ENCODE assay signal across 8 cellular contexts in genomic region chr2:64750001-64750816, GRCh38.
A peak's percentile ranks its signal among the peaks of the same experiment; 100 is the strongest.
DNase-seq lines count a peak whose midpoint lies in the region; ATAC-seq and TF ChIP-seq lines count a peak whose summit lies in the region.

No MANE protein-coding gene starts in this region.

- H3K9me3 ChIP-seq in HUES48 (ENCODE audit: control insufficient read depth, insufficient read depth, low read length) = no peaks in the 10 kb centered on the region

- TF ChIP-seq CTCF in BJ (IDR thresholded peaks at IDR 0.05; ENCODE audit: insufficient read depth, low read depth, low read length) (no peak), activated B cell treated with CpG ODN at 0.5 μM for 24 hours (IDR thresholded peaks at IDR 0.05) (no peak), chondrocyte (IDR thresholded peaks at IDR 0.05) (peak; percentile 53), kidney epithelial cell (IDR thresholded peaks at IDR 0.05; ENCODE audit: insufficient read depth, low read length, poor library complexity, severe bottlenecking) (no peak)

- POLR2A ChIA-PET in BJ (lab: Charles Lee) (interaction anchor here (0.5 to 2.1 kb wide), 5 partner anchors 17 to 248 kb away, joined by 3 to 14 read pairs (median 6); partner anchors contain the start of gene SERTAD2), activated B cell treated with CpG ODN at 0.5 μM for 24 hours (lab: Charles Lee) (interaction anchor here (0.5 to 11.3 kb wide), 53 partner anchors 8 to 406 kb away, joined by 3 to 439 read pairs (median 6); partner anchors contain the start of genes AFTPH, CEP68 and SERTAD2)

- intact Hi-C loops in activated B cell treated with CpG ODN at 0.5 μM for 24 hours (cut with micrococcal nuclease) = loop anchor here (1.0 to 5.0 kb wide), 3 partner anchors 23 to 187 kb away; no protein-coding TSS in a partner anchor

- no peak for DNase-seq in BJ (ENCODE audit: low read depth)
- DNase-seq in activated B cell treated with CpG ODN at 0.5 μM for 24 hours = peak; percentile 40
- no peak for DNase-seq in chondrocyte (ENCODE audit: low spot score)
- no peak for DNase-seq in kidney epithelial cell (ENCODE audit: low read depth)
- peak; percentile 7 to 33 for DNase-seq in stimulated activated CD4-positive, alpha-beta T cell treated with anti-CD3 and anti-CD28 coated beads, Interleukin-12 subunit alpha, Interleukin-12 subunit beta, amount 100 ng/mL, for 24 hours (ENCODE audit: low read depth in 2 of 2)
- DNase-seq in NCI-H1092 (lab: John Stamatoyannopoulos, UW) = no peak

- peaks cover 11% of the 10 kb centered on the region for H3K4me1 ChIP-seq in HUES48 (ENCODE audit: control insufficient read depth, insufficient read depth, low read length)

- H3K4me3 Mint-ChIP-seq in activated B cell treated with CpG ODN at 0.5 μM for 24 hours = peak overlapping the region; percentile 98
- H3K4me3 Mint-ChIP-seq in chondrocyte (ENCODE audit: unreplicated experiment) = peak overlapping the region; percentile 97

- CTCF ChIA-PET in BJ (lab: Yijun Ruan, JAX) = interaction anchor here (0.5 to 4.1 kb wide), 11 partner anchors 16 to 374 kb away, joined by 3 to 21 read pairs (median 4); partner anchors contain the start of gene SERTAD2
- CTCF ChIA-PET in activated B cell treated with CpG ODN at 0.5 μM for 24 hours (lab: Charles Lee) = interaction anchor here (0.9 to 6.9 kb wide), 18 partner anchors 11 to 163 kb away, joined by 3 to 69 read pairs (median 5); partner anchors contain the start of gene SERTAD2

- H3K4me3 ChIP-seq in BJ (ENCODE audit: low read depth, low read length) = peak overlapping the region; percentile 72
- H3K4me3 ChIP-seq in HUES48 (ENCODE audit: low read depth, low read length) = peak overlapping the region; percentile 82
- H3K4me3 ChIP-seq in kidney epithelial cell (ENCODE audit: low read depth, low read length) = peak overlapping the region; percentile 88

- ATAC-seq in activated B cell treated with CpG ODN at 0.5 μM for 24 hours (ENCODE audit: low read depth) (no peak), HG03280 (IDR thresholded peaks at IDR 0.05; ENCODE audit: unreplicated experiment) (no peak)

- peaks cover 11% of the 10 kb centered on the region for H3K36me3 Mint-ChIP-seq in activated B cell treated with CpG ODN at 0.5 μM for 24 hours (ENCODE audit: low read depth)
- H3K36me3 Mint-ChIP-seq in chondrocyte (ENCODE audit: low read depth) = no peaks in the 10 kb centered on the region

- H3K4me1 Mint-ChIP-seq in activated B cell treated with CpG ODN at 0.5 μM for 24 hours (peaks cover 26% of the 10 kb centered on the region), chondrocyte (ENCODE audit: low read depth) (peaks cover 23% of the 10 kb centered on the region)

- H3K27me3 Mint-ChIP-seq in activated B cell treated with CpG ODN at 0.5 μM for 24 hours (no peaks in the 10 kb centered on the region), chondrocyte (ENCODE audit: low read depth) (no peaks in the 10 kb centered on the region)

- no peaks in the 10 kb centered on the region for H3K27me3 ChIP-seq in BJ (ENCODE audit: control insufficient read depth, insufficient read depth, low read length)
- peaks cover 23% of the 10 kb centered on the region for H3K27me3 ChIP-seq in HUES48 (ENCODE audit: control insufficient read depth, insufficient read depth, low read length)
- no peaks in the 10 kb centered on the region for H3K27me3 ChIP-seq in kidney epithelial cell (ENCODE audit: control insufficient read depth, insufficient read depth, low read length)

- no peaks in the 10 kb centered on the region for H3K9me3 Mint-ChIP-seq in activated B cell treated with CpG ODN at 0.5 μM for 24 hours
- no peaks in the 10 kb centered on the region for H3K9me3 Mint-ChIP-seq in chondrocyte (ENCODE audit: low read depth)

- peak overlapping the region; percentile 89 for H3K27ac ChIP-seq in HUES48 (ENCODE audit: low read depth, low read length)

- peak overlapping the region; percentile 45; the same call in 1 of the 2 replicates for H3K9ac ChIP-seq in HUES48 (ENCODE audit: low read depth, low read length)

- H3K27ac Mint-ChIP-seq in activated B cell treated with CpG ODN at 0.5 μM for 24 hours (peak overlapping the region; percentile 98), chondrocyte (ENCODE audit: unreplicated experiment) (peak overlapping the region; percentile 99)

- H3K36me3 ChIP-seq in BJ (ENCODE audit: control insufficient read depth, insufficient read depth, low read length) (no peaks in the 10 kb centered on the region), HUES48 (ENCODE audit: control insufficient read depth, insufficient read depth, low read length) (no peaks in the 10 kb centered on the region), kidney epithelial cell (ENCODE audit: control insufficient read depth, insufficient read depth, low read length) (no peaks in the 10 kb centered on the region)

Comparison
In these comparisons a context has a peak if more than half of its experiments do, and no peak if none do; other contexts are left out.
1. DNase-seq: peak in activated B cell treated with CpG ODN at 0.5 μM for 24 hours (single experiment) and stimulated activated CD4-positive, alpha-beta T cell treated with anti-CD3 and anti-CD28 coated beads, Interleukin-12 subunit alpha, Interleukin-12 subunit beta, amount 100 ng/mL, for 24 hours (2 of 2); none in BJ (single experiment), chondrocyte (single experiment), kidney epithelial cell (single experiment) and NCI-H1092 (single experiment).
2. Peak in every context shown above with its lines, with median percentiles within 50 percentile points of each other: H3K4me3 ChIP-seq.